ENCODE assay signal across 2 cellular contexts in the genomic region with DNA sequence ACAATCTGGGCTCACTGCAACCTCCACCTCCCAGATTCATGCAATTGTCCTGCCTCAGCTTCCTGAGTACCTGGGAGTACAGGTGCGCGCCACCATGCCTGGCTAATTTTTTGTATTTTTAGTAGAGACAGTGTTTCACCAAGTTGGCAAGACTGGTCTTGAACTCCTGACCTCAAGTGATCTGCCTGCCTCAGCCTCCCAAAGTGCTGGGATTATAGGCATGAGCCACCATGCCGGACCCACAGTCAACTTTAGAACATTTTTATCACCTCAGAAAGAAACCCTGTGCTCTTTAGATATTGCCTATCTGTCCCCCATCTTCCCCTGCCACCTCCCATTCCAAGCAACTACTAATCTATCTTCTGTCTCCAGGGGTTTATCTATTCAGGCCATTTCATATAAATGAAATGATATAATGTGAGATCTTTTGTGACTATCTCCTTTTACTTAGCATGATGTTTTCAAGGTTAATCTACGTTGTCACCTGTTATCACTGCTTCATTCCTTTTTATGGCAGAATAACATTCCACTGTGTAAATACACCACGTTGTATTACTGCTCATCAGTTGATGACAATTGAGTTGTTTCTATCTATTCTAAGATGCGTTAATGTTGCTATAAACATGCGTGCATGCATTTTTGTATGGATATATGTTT.
TF ChIP-seq lines count a peak whose summit lies in the region.

No MANE protein-coding gene starts in this region.

TF ChIP-seq in HEK293, 187 proteins besides CTCF, POLR2A, EP300 and RAD21:
- TF ChIP-seq ZFP69B (tag by site-specific recombination; IDR thresholded peaks at IDR 0.05): no peak
- TF ChIP-seq ZNF10 (tag by site-specific recombination; IDR thresholded peaks at IDR 0.05): 0 out of 2 replicates have a peak, but pooled peaks have one; percentile 56

TF ChIP-seq in K562, 482 proteins besides CTCF, POLR2A, EP300 and RAD21 (continues in another document):
- TF ChIP-seq MEIS2 (IDR thresholded peaks at IDR 0.05; ENCODE audit: partially characterized antibody) (peak; percentile 65), ZNF232 (CRISPR knock-in tag; IDR thresholded peaks at IDR 0.05) (no peak), ZEB2 (IDR thresholded peaks at IDR 0.05) (peak; percentile 81), HDAC1 (IDR thresholded peaks at IDR 0.05) (peak in 1 of 2 experiments; percentile 38; a peak in 1 of 4 replicates), SMARCE1 (IDR thresholded peaks at IDR 0.05) (peak; percentile 75), FOSL1 (tag; conservative IDR thresholded peaks at IDR 0.05) (peak; percentile 39; the same call in 1 of the 2 replicates), HDAC3 (IDR thresholded peaks at IDR 0.05; ENCODE audit: borderline replicate concordance, partially characterized antibody) (no peak), FOXA3 (CRISPR knock-in tag; conservative IDR thresholded peaks at IDR 0.05 in 1 of 2, IDR thresholded peaks at IDR 0.05 in 1 of 2) (peak in 1 of 2 experiments; percentile 60; a peak in 2 of 4 replicates), NFIC (IDR thresholded peaks at IDR 0.05) (peak; percentile 71), BRF1 (IDR thresholded peaks at IDR 0.05; ENCODE audit: borderline replicate concordance, extremely low read depth, insufficient read length) (no peak), HNRNPH1 (optimal IDR thresholded peaks at IDR 0.05; ENCODE audit: low read depth, low read length) (no peak), NCOA1 (IDR thresholded peaks at IDR 0.05; ENCODE audit: low read depth) (0 out of 2 replicates have a peak, but pooled peaks have one; percentile 36), TEAD4 (IDR thresholded peaks at IDR 0.05; ENCODE audit: low read length) (peak; percentile 94), TEAD4 (CRISPR knock-in tag; IDR thresholded peaks at IDR 0.05; ENCODE audit: borderline replicate concordance) (no peak), TCF3 (CRISPR knock-in tag; IDR thresholded peaks at IDR 0.05) (peak; percentile 77), CC2D1A (IDR thresholded peaks at IDR 0.05) (peak; percentile 81), ATF7 (IDR thresholded peaks at IDR 0.05) (0 out of 2 replicates have a peak, but pooled peaks have one; percentile 14), CCNT2 (IDR thresholded peaks at IDR 0.05; ENCODE audit: borderline replicate concordance, extremely low read depth, insufficient read length, low read depth, low read length) (peak; percentile 46), KHSRP (IDR thresholded peaks at IDR 0.05) (peak; percentile 56; the same call in 1 of the 2 replicates), POLR2G (IDR thresholded peaks at IDR 0.05; ENCODE audit: low read depth, low read length) (no peak), ARID1B (IDR thresholded peaks at IDR 0.05) (peak; percentile 96), LEF1 (IDR thresholded peaks at IDR 0.05) (0 out of 2 replicates have a peak, but pooled peaks have one; percentile 19), MTA2 (IDR thresholded peaks at IDR 0.05; ENCODE audit: low read depth) (peak; percentile 90), CBFA2T2 (conservative IDR thresholded peaks at IDR 0.05) (peak; percentile 90), ZNF766 (CRISPR knock-in tag; conservative IDR thresholded peaks at IDR 0.05) (peak; percentile 54; the same call in 1 of the 2 replicates), PML (IDR thresholded peaks at IDR 0.05; ENCODE audit: low read length) (peak; percentile 89), HMGN3 (IDR thresholded peaks at IDR 0.05; ENCODE audit: borderline replicate concordance, extremely low read depth, insufficient read length, low read depth, low read length) (peak; percentile 31), ESRRA (IDR thresholded peaks at IDR 0.05; ENCODE audit: borderline replicate concordance, low read depth) (peak; percentile 31; the same call in 1 of the 2 replicates), SNIP1 (IDR thresholded peaks at IDR 0.05; ENCODE audit: low read depth) (no peak), SMARCC2 (IDR thresholded peaks at IDR 0.05; ENCODE audit: low read depth) (peak; percentile 53; the same call in 1 of the 2 replicates), NCOR1 (IDR thresholded peaks at IDR 0.05) (peak; percentile 90), MECOM (CRISPR knock-in tag; IDR thresholded peaks at IDR 0.05) (peak; percentile 83; the same call in 1 of the 2 replicates), CTBP1 (IDR thresholded peaks at IDR 0.05; ENCODE audit: borderline replicate concordance) (peak; percentile 58; the same call in 1 of the 2 replicates), DPF2 (IDR thresholded peaks at IDR 0.05) (peak; percentile 83), TAL1 (IDR thresholded peaks at IDR 0.05) (peak; percentile 93), BCOR (IDR thresholded peaks at IDR 0.05) (peak; percentile 35; the same call in 1 of the 2 replicates), KLF10 (CRISPR knock-in tag; IDR thresholded peaks at IDR 0.05) (no peak), ADNP (tag; IDR thresholded peaks at IDR 0.05) (peak; percentile 97), MTA3 (IDR thresholded peaks at IDR 0.05; ENCODE audit: borderline replicate concordance) (no peak), E2F3 (CRISPR knock-in tag; IDR thresholded peaks at IDR 0.05) (no peak), ZNF134 (CRISPR knock-in tag; conservative IDR thresholded peaks at IDR 0.05) (0 out of 2 replicates have a peak, but pooled peaks have one; percentile 37), MTA1 (IDR thresholded peaks at IDR 0.05; ENCODE audit: borderline replicate concordance) (peak; percentile 57; the same call in 1 of the 2 replicates), KLF16 (IDR thresholded peaks at IDR 0.05) (peak; percentile 82), FUS (optimal IDR thresholded peaks at IDR 0.05; ENCODE audit: low read depth, low read length) (no peak), JUND (IDR thresholded peaks at IDR 0.05; ENCODE audit: borderline replicate concordance, low read depth, low read length) (no peak), JUND (tag; IDR thresholded peaks at IDR 0.05; ENCODE audit: borderline replicate concordance, low read depth, low read length) (no peak), KDM1A (IDR thresholded peaks at IDR 0.05) (peak; percentile 28 to 49; a peak in 2 of 4 replicates), SMARCA4 (IDR thresholded peaks at IDR 0.05) (peak; percentile 87), FOXM1 (IDR thresholded peaks at IDR 0.05; ENCODE audit: low read depth) (peak; percentile 88), FOXM1 (CRISPR knock-in tag; IDR thresholded peaks at IDR 0.05; ENCODE audit: low read depth) (no peak), TBL1XR1 (IDR thresholded peaks at IDR 0.05; ENCODE audit: low read length in 2 of 2) (peak in 1 of 2 experiments; percentile 65; a peak in 2 of 4 replicates), EP400 (IDR thresholded peaks at IDR 0.05) (peak; percentile 24; the same call in 1 of the 2 replicates), SOX6 (IDR thresholded peaks at IDR 0.05) (peak; percentile 88), ILK (tag; IDR thresholded peaks at IDR 0.05; ENCODE audit: borderline replicate concordance, low read depth) (no peak), STAT5A (IDR thresholded peaks at IDR 0.05; ENCODE audit: borderline replicate concordance, low read length) (peak; percentile 66; the same call in 1 of the 2 replicates), CBFA2T3 (IDR thresholded peaks at IDR 0.05) (peak; percentile 93)
- TF ChIP-seq, protein P1, sequence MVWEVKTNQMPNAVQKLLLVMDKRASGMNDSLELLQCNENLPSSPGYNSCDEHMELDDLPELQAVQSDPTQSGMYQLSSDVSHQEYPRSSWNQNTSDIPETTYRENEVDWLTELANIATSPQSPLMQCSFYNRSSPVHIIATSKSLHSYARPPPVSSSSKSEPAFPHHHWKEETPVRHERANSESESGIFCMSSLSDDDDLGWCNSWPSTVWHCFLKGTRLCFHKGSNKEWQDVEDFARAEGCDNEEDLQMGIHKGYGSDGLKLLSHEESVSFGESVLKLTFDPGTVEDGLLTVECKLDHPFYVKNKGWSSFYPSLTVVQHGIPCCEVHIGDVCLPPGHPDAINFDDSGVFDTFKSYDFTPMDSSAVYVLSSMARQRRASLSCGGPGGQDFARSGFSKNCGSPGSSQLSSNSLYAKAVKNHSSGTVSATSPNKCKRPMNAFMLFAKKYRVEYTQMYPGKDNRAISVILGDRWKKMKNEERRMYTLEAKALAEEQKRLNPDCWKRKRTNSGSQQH (CRISPR knock-in tag; IDR thresholded peaks at IDR 0.05): no peak
- TF ChIP-seq, protein P2, sequence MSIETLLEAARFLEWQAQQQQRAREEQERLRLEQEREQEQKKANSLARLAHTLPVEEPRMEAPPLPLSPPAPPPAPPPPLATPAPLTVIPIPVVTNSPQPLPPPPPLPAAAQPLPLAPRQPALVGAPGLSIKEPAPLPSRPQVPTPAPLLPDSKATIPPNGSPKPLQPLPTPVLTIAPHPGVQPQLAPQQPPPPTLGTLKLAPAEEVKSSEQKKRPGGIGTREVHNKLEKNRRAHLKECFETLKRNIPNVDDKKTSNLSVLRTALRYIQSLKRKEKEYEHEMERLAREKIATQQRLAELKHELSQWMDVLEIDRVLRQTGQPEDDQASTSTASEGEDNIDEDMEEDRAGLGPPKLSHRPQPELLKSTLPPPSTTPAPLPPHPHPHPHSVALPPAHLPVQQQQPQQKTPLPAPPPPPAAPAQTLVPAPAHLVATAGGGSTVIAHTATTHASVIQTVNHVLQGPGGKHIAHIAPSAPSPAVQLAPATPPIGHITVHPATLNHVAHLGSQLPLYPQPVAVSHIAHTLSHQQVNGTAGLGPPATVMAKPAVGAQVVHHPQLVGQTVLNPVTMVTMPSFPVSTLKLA (conservative IDR thresholded peaks at IDR 0.05): 0 out of 4 replicates have a peak, but pooled peaks of 1 of the 2 experiments have one; percentile 26
- TF ChIP-seq, protein P3, sequence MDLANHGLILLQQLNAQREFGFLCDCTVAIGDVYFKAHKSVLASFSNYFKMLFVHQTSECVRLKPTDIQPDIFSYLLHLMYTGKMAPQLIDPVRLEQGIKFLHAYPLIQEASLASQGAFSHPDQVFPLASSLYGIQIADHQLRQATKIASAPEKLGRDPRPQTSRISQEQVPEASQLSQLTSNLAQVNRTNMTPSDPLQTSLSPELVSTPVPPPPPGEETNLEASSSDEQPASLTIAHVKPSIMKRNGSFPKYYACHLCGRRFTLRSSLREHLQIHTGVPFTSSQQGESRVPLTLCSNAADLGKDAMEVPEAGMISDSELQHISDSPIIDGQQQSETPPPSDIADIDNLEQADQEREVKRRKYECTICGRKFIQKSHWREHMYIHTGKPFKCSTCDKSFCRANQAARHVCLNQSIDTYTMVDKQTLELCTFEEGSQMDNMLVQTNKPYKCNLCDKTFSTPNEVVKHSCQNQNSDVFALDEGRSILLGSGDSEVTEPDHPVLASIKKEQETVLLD (IDR thresholded peaks at IDR 0.05): peak; percentile 41; the same call in 1 of the 2 replicates
- TF ChIP-seq, protein P4, sequence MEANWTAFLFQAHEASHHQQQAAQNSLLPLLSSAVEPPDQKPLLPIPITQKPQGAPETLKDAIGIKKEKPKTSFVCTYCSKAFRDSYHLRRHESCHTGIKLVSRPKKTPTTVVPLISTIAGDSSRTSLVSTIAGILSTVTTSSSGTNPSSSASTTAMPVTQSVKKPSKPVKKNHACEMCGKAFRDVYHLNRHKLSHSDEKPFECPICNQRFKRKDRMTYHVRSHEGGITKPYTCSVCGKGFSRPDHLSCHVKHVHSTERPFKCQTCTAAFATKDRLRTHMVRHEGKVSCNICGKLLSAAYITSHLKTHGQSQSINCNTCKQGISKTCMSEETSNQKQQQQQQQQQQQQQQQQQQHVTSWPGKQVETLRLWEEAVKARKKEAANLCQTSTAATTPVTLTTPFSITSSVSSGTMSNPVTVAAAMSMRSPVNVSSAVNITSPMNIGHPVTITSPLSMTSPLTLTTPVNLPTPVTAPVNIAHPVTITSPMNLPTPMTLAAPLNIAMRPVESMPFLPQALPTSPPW (CRISPR knock-in tag; IDR thresholded peaks at IDR 0.05): peak; percentile 44; the same call in 1 of the 2 replicates
- TF ChIP-seq, protein P5, sequence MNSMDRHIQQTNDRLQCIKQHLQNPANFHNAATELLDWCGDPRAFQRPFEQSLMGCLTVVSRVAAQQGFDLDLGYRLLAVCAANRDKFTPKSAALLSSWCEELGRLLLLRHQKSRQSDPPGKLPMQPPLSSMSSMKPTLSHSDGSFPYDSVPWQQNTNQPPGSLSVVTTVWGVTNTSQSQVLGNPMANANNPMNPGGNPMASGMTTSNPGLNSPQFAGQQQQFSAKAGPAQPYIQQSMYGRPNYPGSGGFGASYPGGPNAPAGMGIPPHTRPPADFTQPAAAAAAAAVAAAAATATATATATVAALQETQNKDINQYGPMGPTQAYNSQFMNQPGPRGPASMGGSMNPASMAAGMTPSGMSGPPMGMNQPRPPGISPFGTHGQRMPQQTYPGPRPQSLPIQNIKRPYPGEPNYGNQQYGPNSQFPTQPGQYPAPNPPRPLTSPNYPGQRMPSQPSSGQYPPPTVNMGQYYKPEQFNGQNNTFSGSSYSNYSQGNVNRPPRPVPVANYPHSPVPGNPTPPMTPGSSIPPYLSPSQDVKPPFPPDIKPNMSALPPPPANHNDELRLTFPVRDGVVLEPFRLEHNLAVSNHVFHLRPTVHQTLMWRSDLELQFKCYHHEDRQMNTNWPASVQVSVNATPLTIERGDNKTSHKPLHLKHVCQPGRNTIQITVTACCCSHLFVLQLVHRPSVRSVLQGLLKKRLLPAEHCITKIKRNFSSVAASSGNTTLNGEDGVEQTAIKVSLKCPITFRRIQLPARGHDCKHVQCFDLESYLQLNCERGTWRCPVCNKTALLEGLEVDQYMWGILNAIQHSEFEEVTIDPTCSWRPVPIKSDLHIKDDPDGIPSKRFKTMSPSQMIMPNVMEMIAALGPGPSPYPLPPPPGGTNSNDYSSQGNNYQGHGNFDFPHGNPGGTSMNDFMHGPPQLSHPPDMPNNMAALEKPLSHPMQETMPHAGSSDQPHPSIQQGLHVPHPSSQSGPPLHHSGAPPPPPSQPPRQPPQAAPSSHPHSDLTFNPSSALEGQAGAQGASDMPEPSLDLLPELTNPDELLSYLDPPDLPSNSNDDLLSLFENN (IDR thresholded peaks at IDR 0.05; ENCODE audit: low read depth in 2 of 2, low read length in 2 of 2): 0 out of 4 replicates have a peak, but pooled peaks of 1 of the 2 experiments have one; percentile 32
- TF ChIP-seq, protein P6, sequence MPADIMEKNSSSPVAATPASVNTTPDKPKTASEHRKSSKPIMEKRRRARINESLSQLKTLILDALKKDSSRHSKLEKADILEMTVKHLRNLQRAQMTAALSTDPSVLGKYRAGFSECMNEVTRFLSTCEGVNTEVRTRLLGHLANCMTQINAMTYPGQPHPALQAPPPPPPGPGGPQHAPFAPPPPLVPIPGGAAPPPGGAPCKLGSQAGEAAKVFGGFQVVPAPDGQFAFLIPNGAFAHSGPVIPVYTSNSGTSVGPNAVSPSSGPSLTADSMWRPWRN (IDR thresholded peaks at IDR 0.05; ENCODE audit: low read depth): 0 out of 2 replicates have a peak, but pooled peaks have one; percentile 22
- TF ChIP-seq, protein P7, sequence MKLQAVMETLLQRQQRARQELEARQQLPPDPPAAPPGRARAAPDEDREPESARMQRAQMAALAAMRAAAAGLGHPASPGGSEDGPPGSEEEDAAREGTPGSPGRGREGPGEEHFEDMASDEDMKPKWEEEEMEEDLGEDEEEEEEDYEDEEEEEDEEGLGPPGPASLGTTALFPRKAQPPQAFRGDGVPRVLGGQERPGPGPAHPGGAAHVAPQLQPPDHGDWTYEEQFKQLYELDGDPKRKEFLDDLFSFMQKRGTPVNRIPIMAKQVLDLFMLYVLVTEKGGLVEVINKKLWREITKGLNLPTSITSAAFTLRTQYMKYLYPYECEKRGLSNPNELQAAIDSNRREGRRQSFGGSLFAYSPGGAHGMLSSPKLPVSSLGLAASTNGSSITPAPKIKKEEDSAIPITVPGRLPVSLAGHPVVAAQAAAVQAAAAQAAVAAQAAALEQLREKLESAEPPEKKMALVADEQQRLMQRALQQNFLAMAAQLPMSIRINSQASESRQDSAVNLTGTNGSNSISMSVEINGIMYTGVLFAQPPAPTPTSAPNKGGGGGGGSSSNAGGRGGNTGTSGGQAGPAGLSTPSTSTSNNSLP (IDR thresholded peaks at IDR 0.05; ENCODE audit: borderline replicate concordance, low read depth, low read length): peak; percentile 68; the same call in 1 of the 2 replicates
